Comparison of ENCODE assay signal across 9 cellular contexts in genomic region chr4:163701915-163702314, GRCh38.
DNase-seq lines count a peak whose midpoint lies in the region; ATAC-seq, FAIRE-seq and TF ChIP-seq lines count a peak whose summit lies in the region.
"Had no signal": no experiment of that assay in that cellular context is flagged by ENCODE, and none has a peak within 500 bp of the region (broad histone marks: within the 10 kb centered on the region; RNA-seq: fewer than 3 reads in every experiment).

No MANE protein-coding gene starts in this region.

- no peak for TF ChIP-seq CTCF in D721Med (IDR thresholded peaks at IDR 0.05; ENCODE audit: insufficient read depth, missing control alignments)

- ATAC-seq in GM19372 (IDR thresholded peaks at IDR 0.05; ENCODE audit: low read depth, unreplicated experiment) (peak; percentile 92), HG03045 (IDR thresholded peaks at IDR 0.05; ENCODE audit: unreplicated experiment) (peak; percentile 95), SK-N-SH treated with all-trans-retinoic acid at 6 μM for 48 hours (peak; percentile 84)

- peak; percentile 87 for FAIRE-seq in D721Med (lab: Jason Lieb, UNC)

- no peak for DNase-seq in D721Med (ENCODE audit: insufficient read length, low spot score)
- DNase-seq in NCI-H226, result no peak
- no peak for DNase-seq in middle frontal gyrus (ENCODE audit: extremely low spot score, low spot score)
- DNase-seq in 8988T, result no peak
- no peak for DNase-seq in mucosa of gallbladder (ENCODE audit: low spot score)
- DNase-seq: NCI-H526 treated with DMSO at 0.1 percent for 48 hours had no signal

TF ChIP-seq in SK-N-SH treated with all-trans-retinoic acid at 6 μM for 48 hours, 23 proteins besides CTCF, POLR2A, EP300 and RAD21:
- no peak for TF ChIP-seq ZNF70 (CRISPR knock-in tag; IDR thresholded peaks at IDR 0.05)
- TF ChIP-seq ARNTL (CRISPR knock-in tag; IDR thresholded peaks at IDR 0.05; ENCODE audit: borderline replicate concordance, low read depth), result no peak
- no peak for TF ChIP-seq CSDC2 (CRISPR knock-in tag; IDR thresholded peaks at IDR 0.05)
- TF ChIP-seq ZNF8 (CRISPR knock-in tag; IDR thresholded peaks at IDR 0.05), result no peak
- no peak for TF ChIP-seq SNAI2 (CRISPR knock-in tag; IDR thresholded peaks at IDR 0.05)
- TF ChIP-seq ZC3H10 (CRISPR knock-in tag; IDR thresholded peaks at IDR 0.05), result no peak
- TF ChIP-seq TOX (CRISPR knock-in tag; IDR thresholded peaks at IDR 0.05; ENCODE audit: borderline replicate concordance), result no peak
- TF ChIP-seq PATZ1 (CRISPR knock-in tag; IDR thresholded peaks at IDR 0.05; ENCODE audit: borderline replicate concordance), result no peak
- TF ChIP-seq ISL1 (CRISPR knock-in tag; IDR thresholded peaks at IDR 0.05), result no peak
- TF ChIP-seq BACH2 (CRISPR knock-in tag; IDR thresholded peaks at IDR 0.05; ENCODE audit: borderline replicate concordance), result no peak
- no peak for TF ChIP-seq ZFP3 (CRISPR knock-in tag; IDR thresholded peaks at IDR 0.05)
- TF ChIP-seq POU6F1 (CRISPR knock-in tag; IDR thresholded peaks at IDR 0.05; ENCODE audit: borderline replicate concordance, low read depth), result no peak
- TF ChIP-seq OSR1 (CRISPR knock-in tag; IDR thresholded peaks at IDR 0.05), result no peak
- TF ChIP-seq, protein P1, sequence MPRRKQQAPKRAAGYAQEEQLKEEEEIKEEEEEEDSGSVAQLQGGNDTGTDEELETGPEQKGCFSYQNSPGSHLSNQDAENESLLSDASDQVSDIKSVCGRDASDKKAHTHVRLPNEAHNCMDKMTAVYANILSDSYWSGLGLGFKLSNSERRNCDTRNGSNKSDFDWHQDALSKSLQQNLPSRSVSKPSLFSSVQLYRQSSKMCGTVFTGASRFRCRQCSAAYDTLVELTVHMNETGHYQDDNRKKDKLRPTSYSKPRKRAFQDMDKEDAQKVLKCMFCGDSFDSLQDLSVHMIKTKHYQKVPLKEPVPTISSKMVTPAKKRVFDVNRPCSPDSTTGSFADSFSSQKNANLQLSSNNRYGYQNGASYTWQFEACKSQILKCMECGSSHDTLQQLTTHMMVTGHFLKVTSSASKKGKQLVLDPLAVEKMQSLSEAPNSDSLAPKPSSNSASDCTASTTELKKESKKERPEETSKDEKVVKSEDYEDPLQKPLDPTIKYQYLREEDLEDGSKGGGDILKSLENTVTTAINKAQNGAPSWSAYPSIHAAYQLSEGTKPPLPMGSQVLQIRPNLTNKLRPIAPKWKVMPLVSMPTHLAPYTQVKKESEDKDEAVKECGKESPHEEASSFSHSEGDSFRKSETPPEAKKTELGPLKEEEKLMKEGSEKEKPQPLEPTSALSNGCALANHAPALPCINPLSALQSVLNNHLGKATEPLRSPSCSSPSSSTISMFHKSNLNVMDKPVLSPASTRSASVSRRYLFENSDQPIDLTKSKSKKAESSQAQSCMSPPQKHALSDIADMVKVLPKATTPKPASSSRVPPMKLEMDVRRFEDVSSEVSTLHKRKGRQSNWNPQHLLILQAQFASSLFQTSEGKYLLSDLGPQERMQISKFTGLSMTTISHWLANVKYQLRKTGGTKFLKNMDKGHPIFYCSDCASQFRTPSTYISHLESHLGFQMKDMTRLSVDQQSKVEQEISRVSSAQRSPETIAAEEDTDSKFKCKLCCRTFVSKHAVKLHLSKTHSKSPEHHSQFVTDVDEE (CRISPR knock-in tag; IDR thresholded peaks at IDR 0.05), result no peak
- TF ChIP-seq ZFP30 (CRISPR knock-in tag; IDR thresholded peaks at IDR 0.05), result no peak
- TF ChIP-seq PPARA (CRISPR knock-in tag; IDR thresholded peaks at IDR 0.05; ENCODE audit: borderline replicate concordance), result no peak
- no peak for TF ChIP-seq ESRRG (CRISPR knock-in tag; IDR thresholded peaks at IDR 0.05)
- TF ChIP-seq GLIS3 (CRISPR knock-in tag; IDR thresholded peaks at IDR 0.05), result no peak
TF ChIP-seq in SK-N-SH treated with all-trans-retinoic acid at 6 μM for 48 hours: peak in this region for 0.
